In genomic region chr7:20647908-20648776, GRCh38 we compare ENCODE assay signal across 8 cellular contexts. TPM values are rescaled to one million over a fixed set of nuclear protein-coding genes. Genes with fewer than 3 reads are reported as not detected.
DNase-seq lines count a peak whose midpoint lies in the region; ATAC-seq and TF ChIP-seq lines count a peak whose summit lies in the region.

No MANE protein-coding gene starts in this region.

- no peaks in the 10 kb centered on the region for H3K4me1 Mint-ChIP-seq in activated naive CD4-positive, alpha-beta T cell treated with anti-CD3 and anti-CD28 coated beads, Interleukin-2, amount 10 ng/mL, durations not matched to agents 7 days and 5 days
- no peaks in the 10 kb centered on the region for H3K4me1 Mint-ChIP-seq in naive thymus-derived CD4-positive, alpha-beta T cell

- no peaks in the 10 kb centered on the region for H3K36me3 ChIP-seq in stomach
- H3K36me3 ChIP-seq in naive thymus-derived CD4-positive, alpha-beta T cell (ENCODE audit: control insufficient read depth in 2 of 3, insufficient read depth in 3 of 3, low read length in 3 of 3): no peaks in the 10 kb centered on the region

- 21 to 29% (median 26%) methylated on average over 9 of the region's 9 CpGs for WGBS in stomach, 5 donors

- TF ChIP-seq POLR2A in stomach (IDR thresholded peaks at IDR 0.05): no peak

- CTCF ChIA-PET in activated naive CD4-positive, alpha-beta T cell treated with anti-CD3 and anti-CD28 coated beads, Interleukin-2, amount 10 ng/mL, durations not matched to agents 7 days and 5 days (lab: Charles Lee): no interaction called here
- CTCF ChIA-PET in naive thymus-derived CD4-positive, alpha-beta T cell (lab: Charles Lee): no interaction called here

- H3K4me3 ChIP-seq in epithelial cell of proximal tubule (ENCODE audit: low read depth, low read length) (no peak overlapping the region), stomach (no peak overlapping the region)
- no peak overlapping the region for H3K4me3 ChIP-seq in naive thymus-derived CD4-positive, alpha-beta T cell (ENCODE audit: low read length)

- H3K36me3 Mint-ChIP-seq in activated naive CD4-positive, alpha-beta T cell treated with anti-CD3 and anti-CD28 coated beads, Interleukin-2, amount 10 ng/mL, durations not matched to agents 7 days and 5 days: no peaks in the 10 kb centered on the region
- no peaks in the 10 kb centered on the region for H3K36me3 Mint-ChIP-seq in naive thymus-derived CD4-positive, alpha-beta T cell

- DNase-seq in DMS53 treated with DMSO at 0.1 percent for 48 hours (lab: John Stamatoyannopoulos, UW; ENCODE audit: unreplicated experiment) (peak; percentile 72), NCI-H345 (lab: John Stamatoyannopoulos, UW) (peak; percentile 48), epithelial cell of proximal tubule (ENCODE audit: low read depth) (no peak), stomach (no peak)
- DNase-seq in activated naive CD4-positive, alpha-beta T cell treated with anti-CD3 and anti-CD28 coated beads, Interleukin-2, amount 10 ng/mL, durations not matched to agents 7 days and 5 days: no peak
- DNase-seq in naive thymus-derived CD4-positive, alpha-beta T cell: no peak

- no peaks in the 10 kb centered on the region for H3K9me3 ChIP-seq in stomach
- no peaks in the 10 kb centered on the region for H3K9me3 ChIP-seq in naive thymus-derived CD4-positive, alpha-beta T cell (ENCODE audit: control insufficient read depth in 2 of 3, low read length in 3 of 3)

- no peak overlapping the region for H3K27ac ChIP-seq in stomach
- no peak overlapping the region for H3K27ac ChIP-seq in naive thymus-derived CD4-positive, alpha-beta T cell (ENCODE audit: low read depth, low read length)

- TF ChIP-seq EP300 in stomach (IDR thresholded peaks at IDR 0.05): no peak

- no peaks in the 10 kb centered on the region for H3K4me1 ChIP-seq in stomach
- no peaks in the 10 kb centered on the region for H3K4me1 ChIP-seq in naive thymus-derived CD4-positive, alpha-beta T cell (ENCODE audit: control insufficient read depth in 2 of 2, insufficient read depth in 2 of 2, low read length in 2 of 2)

- POLR2A ChIA-PET in naive thymus-derived CD4-positive, alpha-beta T cell (lab: Charles Lee): no interaction called here

- H3K27me3 ChIP-seq in stomach: no peaks in the 10 kb centered on the region
- H3K27me3 ChIP-seq in naive thymus-derived CD4-positive, alpha-beta T cell (ENCODE audit: control insufficient read depth in 2 of 2, insufficient read depth in 2 of 2, low read length in 2 of 2): no peaks in the 10 kb centered on the region

- H3K27ac Mint-ChIP-seq in activated naive CD4-positive, alpha-beta T cell treated with anti-CD3 and anti-CD28 coated beads, Interleukin-2, amount 10 ng/mL, durations not matched to agents 7 days and 5 days: no peak overlapping the region
- H3K27ac Mint-ChIP-seq in naive thymus-derived CD4-positive, alpha-beta T cell: no peak overlapping the region

- no peaks in the 10 kb centered on the region for H3K27me3 Mint-ChIP-seq in activated naive CD4-positive, alpha-beta T cell treated with anti-CD3 and anti-CD28 coated beads, Interleukin-2, amount 10 ng/mL, durations not matched to agents 7 days and 5 days
- H3K27me3 Mint-ChIP-seq in naive thymus-derived CD4-positive, alpha-beta T cell: peaks cover 4 to 18% (median 10%) of the 10 kb centered on the region in 5 donors

- peak; percentile 59 for ATAC-seq in GM21723 (IDR thresholded peaks at IDR 0.05; ENCODE audit: unreplicated experiment)
- no peak for ATAC-seq in GM19452 (IDR thresholded peaks at IDR 0.05; ENCODE audit: unreplicated experiment)
- no peak for ATAC-seq in naive thymus-derived CD4-positive, alpha-beta T cell

- no peak overlapping the region for H3K4me3 Mint-ChIP-seq in activated naive CD4-positive, alpha-beta T cell treated with anti-CD3 and anti-CD28 coated beads, Interleukin-2, amount 10 ng/mL, durations not matched to agents 7 days and 5 days
- H3K4me3 Mint-ChIP-seq in naive thymus-derived CD4-positive, alpha-beta T cell: no peak overlapping the region

- intact Hi-C loops in stomach (cut with DNase I; ENCODE audit: low total_unique reads): no loop called here
- intact Hi-C loops in naive thymus-derived CD4-positive, alpha-beta T cell (cut with micrococcal nuclease): no loop called here

- TF ChIP-seq CTCF in epithelial cell of proximal tubule (conservative IDR thresholded peaks at IDR 0.05; ENCODE audit: low read depth, low read length) (peak; percentile 85), stomach (IDR thresholded peaks at IDR 0.05) (peak in 1 of 7 experiments; percentile 11)

- no peaks in the 10 kb centered on the region for H3K9me3 Mint-ChIP-seq in activated naive CD4-positive, alpha-beta T cell treated with anti-CD3 and anti-CD28 coated beads, Interleukin-2, amount 10 ng/mL, durations not matched to agents 7 days and 5 days
- H3K9me3 Mint-ChIP-seq in naive thymus-derived CD4-positive, alpha-beta T cell: no peaks in the 10 kb centered on the region

RNA-seq across cellular contexts. Expression of gene ABCB5, which starts 32.7 kb away (rescaled TPM):
- total RNA-seq in epithelial cell of proximal tubule (not detected in 2 replicates), stomach (10 to 100 TPM in 1 of 5 donors, not detected in 4; 10.4 TPM)
- polyA plus RNA-seq in stomach: not detected
- total RNA-seq in naive thymus-derived CD4-positive, alpha-beta T cell: not detected
- not detected for polyA plus RNA-seq in naive thymus-derived CD4-positive, alpha-beta T cell

Comparison
In these comparisons a context has a peak if more than half of its experiments do, and no peak if none do; other contexts are left out.
1. DNase-seq: peak in DMS53 treated with DMSO at 0.1 percent for 48 hours (single experiment) and NCI-H345 (single experiment); none in epithelial cell of proximal tubule (single experiment), stomach (single experiment), activated naive CD4-positive, alpha-beta T cell treated with anti-CD3 and anti-CD28 coated beads, Interleukin-2, amount 10 ng/mL, durations not matched to agents 7 days and 5 days (single experiment) and naive thymus-derived CD4-positive, alpha-beta T cell (0 of 9).